9 cellular contexts compared by ENCODE assay signal in the genomic region with DNA sequence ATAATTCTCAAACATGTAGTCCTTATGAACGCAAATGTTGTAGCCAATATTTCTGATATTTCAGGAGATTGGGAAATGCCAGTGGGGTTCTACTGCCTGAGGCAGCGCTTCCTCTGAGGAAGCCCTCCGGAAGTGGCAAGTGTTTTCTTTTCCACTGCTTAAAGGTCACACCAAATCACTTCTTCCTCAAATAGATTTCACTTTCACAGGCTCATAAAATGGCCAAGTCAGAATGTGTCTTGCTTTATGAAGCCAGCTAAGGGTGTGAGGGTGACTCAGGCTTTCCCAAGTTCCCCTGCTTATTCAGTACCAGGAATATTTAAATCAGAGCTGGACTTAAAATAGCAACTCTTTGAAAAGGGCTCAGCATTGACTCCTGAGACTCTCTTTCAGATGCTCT.
DNase-seq lines count a peak whose midpoint lies in the region; ATAC-seq and TF ChIP-seq lines count a peak whose summit lies in the region.
"Had no signal": no experiment of that assay in that cellular context is flagged by ENCODE, and none has a peak within 500 bp of the region (broad histone marks: within the 10 kb centered on the region; RNA-seq: fewer than 3 reads in every experiment).

No MANE protein-coding gene starts in this region.

- H3K27me3 ChIP-seq in Caco-2 (replicated peaks; ENCODE audit: control insufficient read depth, insufficient read depth, low read length), result no peaks in the 10 kb centered on the region

- no peak for TF ChIP-seq POLR2A in erythroblast (IDR thresholded peaks at IDR 0.05; ENCODE audit: low read length)

- no peak overlapping the region for H3K4me3 ChIP-seq in Caco-2 (ENCODE audit: low read depth, low read length)

- H3K9me3 Mint-ChIP-seq in activated T-helper 17 cell treated with anti-CD3 and anti-CD28 coated beads, Interleukin-2, amount 50 U/mL, for 72 hours, result no peaks in the 10 kb centered on the region
- H3K9me3 Mint-ChIP-seq in naive B cell (peaks cover 0 to 6% (median 0%) of the 10 kb centered on the region in 7 donors), Caco-2 (ENCODE audit: unreplicated experiment) (no peaks in the 10 kb centered on the region)
- H3K9me3 Mint-ChIP-seq: natural killer cell had no signal

- intact Hi-C loops in Caco-2 (cut with micrococcal nuclease; ENCODE audit: unreplicated experiment), result no loop called here

- H3K4me1 Mint-ChIP-seq in activated T-helper 17 cell treated with anti-CD3 and anti-CD28 coated beads, Interleukin-2, amount 50 U/mL, for 72 hours, result peaks cover 24% of the 10 kb centered on the region
- H3K4me1 Mint-ChIP-seq in naive B cell (peaks cover 13 to 24% (median 19%) of the 10 kb centered on the region in 3 donors), Caco-2 (ENCODE audit: low read depth, unreplicated experiment) (peaks cover 8% of the 10 kb centered on the region)

- no peak for TF ChIP-seq CTCF in Caco-2 (IDR thresholded peaks at IDR 0.05; ENCODE audit: insufficient read depth in 1 of 2, low read depth in 1 of 2, low read length in 1 of 2, severe bottlenecking in 1 of 2, unreplicated experiment in 1 of 2)

- DNase-seq in CD1c-positive myeloid dendritic cell (ENCODE audit: extremely low spot score) (peak; percentile 68), naive B cell (peak; percentile 3), erythroblast (lab: John Stamatoyannopoulos, UW) (no peak), Caco-2 (no peak), HUDEP-2 (lab: John Stamatoyannopoulos, UW; ENCODE audit: unreplicated experiment in 76 of 76) (no peak)
- DNase-seq: natural killer cell had no signal

- no peaks in the 10 kb centered on the region for H3K36me3 ChIP-seq in Caco-2 (ENCODE audit: control insufficient read depth, insufficient read depth, low read length)

- no peaks in the 10 kb centered on the region for H3K36me3 Mint-ChIP-seq in activated T-helper 17 cell treated with anti-CD3 and anti-CD28 coated beads, Interleukin-2, amount 50 U/mL, for 72 hours (ENCODE audit: low read depth)
- H3K36me3 Mint-ChIP-seq in naive B cell (no peaks in the 10 kb centered on the region), Caco-2 (ENCODE audit: insufficient read depth, unreplicated experiment) (no peaks in the 10 kb centered on the region)
- H3K36me3 Mint-ChIP-seq: natural killer cell had no signal

- ATAC-seq in HG02610 (IDR thresholded peaks at IDR 0.05; ENCODE audit: unreplicated experiment) (peak; percentile 51), naive B cell (ENCODE audit: low read depth in 2 of 2) (peak in 1 of 2 donors; percentile 47), GM21786 (IDR thresholded peaks at IDR 0.05; ENCODE audit: unreplicated experiment) (no peak)
- ATAC-seq in activated T-helper 17 cell treated with anti-CD3 and anti-CD28 coated beads, Interleukin-2, amount 50 U/mL, for 72 hours (replicated peaks), result peak; percentile 38

- CTCF ChIA-PET in Caco-2 (lab: Charles Lee), result no interaction called here

- H3K4me1 ChIP-seq in Caco-2, result no peaks in the 10 kb centered on the region

- peak overlapping the region; percentile 67 for H3K27ac Mint-ChIP-seq in activated T-helper 17 cell treated with anti-CD3 and anti-CD28 coated beads, Interleukin-2, amount 50 U/mL, for 72 hours
- H3K27ac Mint-ChIP-seq in naive B cell, result no peak overlapping the region
- H3K27ac Mint-ChIP-seq in Caco-2 (ENCODE audit: unreplicated experiment), result no peak overlapping the region
- H3K27ac Mint-ChIP-seq: natural killer cell had no signal

- H3K27me3 Mint-ChIP-seq in activated T-helper 17 cell treated with anti-CD3 and anti-CD28 coated beads, Interleukin-2, amount 50 U/mL, for 72 hours, result no peaks in the 10 kb centered on the region
- H3K27me3 Mint-ChIP-seq in naive B cell (no peaks in the 10 kb centered on the region), Caco-2 (ENCODE audit: insufficient read depth, unreplicated experiment) (no peaks in the 10 kb centered on the region)

- no TSS peak for BruUV-seq in Caco-2 (replicated peaks; lab: Mats Ljungman, UMichigan)

- H3K4me3 Mint-ChIP-seq in activated T-helper 17 cell treated with anti-CD3 and anti-CD28 coated beads, Interleukin-2, amount 50 U/mL, for 72 hours, result peak overlapping the region; percentile 57
- H3K4me3 Mint-ChIP-seq in naive B cell (no peak overlapping the region), Caco-2 (ENCODE audit: unreplicated experiment) (no peak overlapping the region)
- H3K4me3 Mint-ChIP-seq: natural killer cell had no signal

- POLR2A ChIA-PET in Caco-2 (lab: Charles Lee), result no interaction called here

- no peaks in the 10 kb centered on the region for H3K9me3 ChIP-seq in Caco-2

Comparison
In these comparisons a context has a peak if more than half of its experiments do, and no peak if none do; other contexts are left out.
1. DNase-seq: peak in CD1c-positive myeloid dendritic cell (single experiment) and naive B cell (single experiment); none in erythroblast (0 of 2), Caco-2 (0 of 2) and HUDEP-2 (0 of 76).